18 cellular contexts compared by ENCODE assay signal in the genomic region with DNA sequence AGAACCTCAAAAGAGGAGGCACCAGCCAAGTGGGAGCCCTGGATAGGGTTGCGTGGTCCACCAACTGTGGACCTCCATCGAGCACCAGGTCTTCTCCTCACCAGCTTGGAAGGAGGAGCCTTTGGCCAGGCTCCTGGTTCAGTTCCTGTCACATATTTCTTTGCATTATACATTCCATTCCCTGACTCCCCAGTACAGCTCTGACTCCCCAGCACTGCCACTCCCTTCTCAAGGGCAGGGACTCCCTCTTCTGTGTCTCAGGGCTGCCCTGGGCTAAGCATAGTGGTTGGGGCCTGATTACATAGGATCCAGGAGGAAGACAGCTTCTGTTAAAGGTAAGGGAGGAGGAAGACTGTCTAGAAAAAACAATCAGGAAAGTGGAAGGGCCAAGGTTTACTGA.
DNase-seq lines count a peak whose midpoint lies in the region; ATAC-seq and TF ChIP-seq lines count a peak whose summit lies in the region.
"Had no signal": no experiment of that assay in that cellular context is flagged by ENCODE, and none has a peak within 500 bp of the region (broad histone marks: within the 10 kb centered on the region; RNA-seq: fewer than 3 reads in every experiment).

No MANE protein-coding gene starts in this region.

- no peak for TF ChIP-seq CTCF in Calu3 (IDR thresholded peaks at IDR 0.05; ENCODE audit: unreplicated experiment)
- TF ChIP-seq CTCF in PC-9 (conservative IDR thresholded peaks at IDR 0.05) = no peak
- TF ChIP-seq CTCF in epithelial cell of esophagus (IDR thresholded peaks at IDR 0.05; ENCODE audit: insufficient read depth, low read depth, low read length, missing control alignments) = no peak
- TF ChIP-seq CTCF in osteoblast (IDR thresholded peaks at IDR 0.05; ENCODE audit: extremely low read depth, low read depth, low read length) = no peak

- POLR2A ChIA-PET in PC-9 (lab: Charles Lee; ENCODE audit: unreplicated experiment) = interaction anchor here (0.5 kb wide), 1 partner anchor 34 kb away, joined by 4 read pairs; no protein-coding TSS in a partner anchor

- CTCF ChIA-PET in Calu3 (lab: Charles Lee) = interaction anchor here (0.6 to 0.9 kb wide), 2 partner anchors 55 to 334 kb away, joined by 3 read pairs; no protein-coding TSS in a partner anchor
- CTCF ChIA-PET in PC-9 (lab: Charles Lee) = interaction anchor here (0.5 to 0.6 kb wide), 2 partner anchors 33 to 265 kb away, joined by 3 read pairs; no protein-coding TSS in a partner anchor
- CTCF ChIA-PET in activated CD8-positive, alpha-beta memory T cell treated with anti-CD3 and anti-CD28 coated beads, Interleukin-2, amount 10 ng/mL, durations not matched to agents 7 days and 5 days (lab: Charles Lee) = no interaction called here

- H3K27me3 ChIP-seq in PC-9 (ENCODE audit: insufficient read depth, low read depth) (no peaks in the 10 kb centered on the region), osteoblast (ENCODE audit: insufficient read depth, low read length) (no peaks in the 10 kb centered on the region)
- H3K27me3 ChIP-seq: gastroesophageal sphincter, suprapubic skin had no signal

- BruUV-seq in Calu3 (replicated peaks; lab: Mats Ljungman, UMichigan) (no TSS peak), PC-9 (replicated peaks; lab: Mats Ljungman, UMichigan) (no TSS peak)

- H3K4me3 Mint-ChIP-seq in Calu3 (ENCODE audit: low read depth, unreplicated experiment) = no peak overlapping the region
- H3K4me3 Mint-ChIP-seq in activated CD8-positive, alpha-beta memory T cell treated with anti-CD3 and anti-CD28 coated beads, Interleukin-2, amount 10 ng/mL, durations not matched to agents 7 days and 5 days = no peak overlapping the region
- H3K4me3 Mint-ChIP-seq: activated T-helper 17 cell treated with anti-CD3 and anti-CD28 coated beads, Interleukin-2, amount 50 U/mL, for 72 hours; naive thymus-derived CD4-positive, alpha-beta T cell; T-helper 2 cell treated with Interferon-gamma antibody and Interleukin-4, amounts not matched to agents 5 μg/mL and 100 μg/mL, for 36 hours had no signal

- intact Hi-C loops in Calu3 (cut with micrococcal nuclease; ENCODE audit: unreplicated experiment) = no loop called here
- intact Hi-C loops in PC-9 (cut with micrococcal nuclease; ENCODE audit: unreplicated experiment) = no loop called here

- no peaks in the 10 kb centered on the region for H3K9me2 ChIP-seq in PC-9 (ENCODE audit: insufficient read depth)

- no peaks in the 10 kb centered on the region for H3K27me3 Mint-ChIP-seq in Calu3 (ENCODE audit: unreplicated experiment)
- H3K27me3 Mint-ChIP-seq in activated CD8-positive, alpha-beta memory T cell treated with anti-CD3 and anti-CD28 coated beads, Interleukin-2, amount 10 ng/mL, durations not matched to agents 7 days and 5 days = peaks cover 16% of the 10 kb centered on the region
- H3K27me3 Mint-ChIP-seq: activated T-helper 17 cell treated with anti-CD3 and anti-CD28 coated beads, Interleukin-2, amount 50 U/mL, for 72 hours had no signal

- H3K9me3 ChIP-seq in PC-9 (ENCODE audit: insufficient read depth, low read depth) (no peaks in the 10 kb centered on the region), osteoblast (ENCODE audit: low read depth, low read length) (no peaks in the 10 kb centered on the region)
- H3K9me3 ChIP-seq: gastroesophageal sphincter, spleen, suprapubic skin had no signal

- H3K4me3 ChIP-seq in PC-9 = no peak overlapping the region; the same call in 1 of the 2 replicates
- no peak overlapping the region for H3K4me3 ChIP-seq in epithelial cell of esophagus (ENCODE audit: low read length)
- no peak overlapping the region for H3K4me3 ChIP-seq in osteoblast (ENCODE audit: insufficient read depth, low read length)
- H3K4me3 ChIP-seq: gastroesophageal sphincter, spleen, suprapubic skin had no signal

- no peak for DNase-seq in Calu3
- DNase-seq in PC-9 = peak; percentile 58 to 78
- peak; percentile 51 for DNase-seq in epithelial cell of esophagus (ENCODE audit: low read depth)
- DNase-seq in osteoblast (ENCODE audit: insufficient read length, low spot score, missing footprints) = peak; percentile 78
- no peak for DNase-seq in left lobe of liver (ENCODE audit: low spot score)
- no peak for DNase-seq in activated CD8-positive, alpha-beta memory T cell treated with anti-CD3 and anti-CD28 coated beads, Interleukin-2, amount 10 ng/mL, durations not matched to agents 7 days and 5 days
- DNase-seq in NK-92 (lab: John Stamatoyannopoulos, UW; ENCODE audit: unreplicated experiment) = no peak
- DNase-seq: activated CD4-positive, CD25-positive, alpha-beta regulatory T cell treated with anti-CD3 and anti-CD28 coated beads, Interleukin-2, amount 50 U/mL, for 72 hours; amniotic stem cell; DMS 273 treated with DMSO at 0.1 percent for 48 hours; naive thymus-derived CD4-positive, alpha-beta T cell; NCI-H2171; spleen had no signal

- H3F3A ChIP-seq in PC-9 (ENCODE audit: insufficient read depth, low read depth) = peaks cover 70% of the 10 kb centered on the region

- peak overlapping the region; percentile 78 for H3K4me2 ChIP-seq in PC-9
- no peak overlapping the region for H3K4me2 ChIP-seq in osteoblast (ENCODE audit: insufficient read depth, low read length)

- H3K36me3 ChIP-seq in PC-9 (ENCODE audit: low read depth) (no peaks in the 10 kb centered on the region), osteoblast (ENCODE audit: insufficient read depth, low read length) (no peaks in the 10 kb centered on the region)
- H3K36me3 ChIP-seq: gastroesophageal sphincter, spleen, suprapubic skin had no signal

- H3K9me3 Mint-ChIP-seq in Calu3 (ENCODE audit: low read depth, unreplicated experiment) = no peaks in the 10 kb centered on the region
- H3K9me3 Mint-ChIP-seq in activated CD8-positive, alpha-beta memory T cell treated with anti-CD3 and anti-CD28 coated beads, Interleukin-2, amount 10 ng/mL, durations not matched to agents 7 days and 5 days (ENCODE audit: low read depth) = no peaks in the 10 kb centered on the region
- H3K9me3 Mint-ChIP-seq: activated T-helper 17 cell treated with anti-CD3 and anti-CD28 coated beads, Interleukin-2, amount 50 U/mL, for 72 hours; naive thymus-derived CD4-positive, alpha-beta T cell; T-helper 2 cell treated with Interferon-gamma antibody and Interleukin-4, amounts not matched to agents 5 μg/mL and 100 μg/mL, for 36 hours had no signal

- peaks cover 8% of the 10 kb centered on the region for H3K36me3 Mint-ChIP-seq in Calu3 (ENCODE audit: insufficient read depth, unreplicated experiment)
- no peaks in the 10 kb centered on the region for H3K36me3 Mint-ChIP-seq in activated CD8-positive, alpha-beta memory T cell treated with anti-CD3 and anti-CD28 coated beads, Interleukin-2, amount 10 ng/mL, durations not matched to agents 7 days and 5 days
- H3K36me3 Mint-ChIP-seq: naive thymus-derived CD4-positive, alpha-beta T cell had no signal

- H3K27ac ChIP-seq in PC-9 (peak overlapping the region; percentile 98), osteoblast (ENCODE audit: low read depth, low read length) (peak overlapping the region; percentile 59)
- H3K27ac ChIP-seq: gastroesophageal sphincter, spleen, suprapubic skin had no signal

- H2AFZ ChIP-seq in PC-9 = no peak overlapping the region
- H2AFZ ChIP-seq in osteoblast (ENCODE audit: low read length) = peak overlapping the region; percentile 45

- no peaks in the 10 kb centered on the region for H4K20me1 ChIP-seq in PC-9 (ENCODE audit: insufficient read depth)
- no peaks in the 10 kb centered on the region for H4K20me1 ChIP-seq in osteoblast (ENCODE audit: insufficient read depth, low read length)

- no peak for ATAC-seq in left lobe of liver
- ATAC-seq in activated CD8-positive, alpha-beta memory T cell treated with anti-CD3 and anti-CD28 coated beads, Interleukin-2, amount 10 ng/mL, durations not matched to agents 7 days and 5 days = no peak
- no peak for ATAC-seq in HG02588 (IDR thresholded peaks at IDR 0.05; ENCODE audit: unreplicated experiment)
- ATAC-seq: activated T-helper 17 cell treated with anti-CD3 and anti-CD28 coated beads, Interleukin-2, amount 50 U/mL, for 72 hours had no signal

- peak overlapping the region; percentile 3 for H3K27ac Mint-ChIP-seq in Calu3 (ENCODE audit: unreplicated experiment)
- no peak overlapping the region for H3K27ac Mint-ChIP-seq in activated CD8-positive, alpha-beta memory T cell treated with anti-CD3 and anti-CD28 coated beads, Interleukin-2, amount 10 ng/mL, durations not matched to agents 7 days and 5 days
- H3K27ac Mint-ChIP-seq: activated T-helper 17 cell treated with anti-CD3 and anti-CD28 coated beads, Interleukin-2, amount 50 U/mL, for 72 hours; naive thymus-derived CD4-positive, alpha-beta T cell; T-helper 2 cell treated with Interferon-gamma antibody and Interleukin-4, amounts not matched to agents 5 μg/mL and 100 μg/mL, for 36 hours had no signal

- H3K4me1 Mint-ChIP-seq in Calu3 (ENCODE audit: low read depth, unreplicated experiment) = peaks cover 59% of the 10 kb centered on the region
- H3K4me1 Mint-ChIP-seq in activated CD8-positive, alpha-beta memory T cell treated with anti-CD3 and anti-CD28 coated beads, Interleukin-2, amount 10 ng/mL, durations not matched to agents 7 days and 5 days = peaks cover 5% of the 10 kb centered on the region
- H3K4me1 Mint-ChIP-seq: activated T-helper 17 cell treated with anti-CD3 and anti-CD28 coated beads, Interleukin-2, amount 50 U/mL, for 72 hours had no signal

- H3K79me2 ChIP-seq in PC-9 (ENCODE audit: low read depth) (peaks cover 47% of the 10 kb centered on the region), osteoblast (ENCODE audit: insufficient read depth, low read length) (no peaks in the 10 kb centered on the region)

- H3K4me1 ChIP-seq in PC-9 (replicated peaks; ENCODE audit: insufficient read depth) = peaks cover 96% of the 10 kb centered on the region
- peaks cover 35% of the 10 kb centered on the region for H3K4me1 ChIP-seq in osteoblast (ENCODE audit: insufficient read depth, low read length)

Comparison
In these comparisons a context has a peak if more than half of its experiments do, and no peak if none do; other contexts are left out.
1. DNase-seq: peak in PC-9 (2 of 2), epithelial cell of esophagus (single experiment) and osteoblast (single experiment); none in Calu3 (single experiment), left lobe of liver (single experiment), activated CD8-positive, alpha-beta memory T cell treated with anti-CD3 and anti-CD28 coated beads, Interleukin-2, amount 10 ng/mL, durations not matched to agents 7 days and 5 days (single experiment) and NK-92 (single experiment).